In genomic region chr7:108455833-108456677, GRCh38 we compare ENCODE assay signal across 8 cellular contexts. TPM values are rescaled to one million over a fixed set of nuclear protein-coding genes. Genes with fewer than 3 reads are reported as not detected.
DNase-seq lines count a peak whose midpoint lies in the region; ATAC-seq lines count a peak whose summit lies in the region.

Gene NRCAM, minus strand, starts transcription at chr7:108456436. Its CDS starts 216,372 bp downstream, at chr7:108240064.

- peak; percentile 75 for DNase-seq in DMS153 treated with DMSO at 0.1 percent for 48 hours (lab: John Stamatoyannopoulos, UW; ENCODE audit: unreplicated experiment)
- DNase-seq in NCI-H446 treated with DMSO at 0.1 percent for 48 hours (lab: John Stamatoyannopoulos, UW), result peak; percentile 3
- DNase-seq in activated naive CD4-positive, alpha-beta T cell treated with anti-CD3 and anti-CD28 coated beads, Interleukin-2, amount 50 U/mL, for 16 hours, result peak; percentile 42
- peak; percentile 61 for DNase-seq in globus pallidus (ENCODE audit: low spot score)
- peak; percentile 67 for DNase-seq in occipital lobe (lab: John Stamatoyannopoulos, UW)

- ATAC-seq in HG02610 (IDR thresholded peaks at IDR 0.05; ENCODE audit: unreplicated experiment) (peak; percentile 40), HG03378 (IDR thresholded peaks at IDR 0.05; ENCODE audit: unreplicated experiment) (no peak), HG03469 (IDR thresholded peaks at IDR 0.05; ENCODE audit: unreplicated experiment) (no peak)

RNA-seq across cellular contexts. Expression of gene NRCAM, which starts in this region (rescaled TPM):
- total RNA-seq in occipital lobe, result 112 TPM

Comparison
In these comparisons a context has a peak if more than half of its experiments do, and no peak if none do; other contexts are left out.
1. DNase-seq: peak in every context shown above with its lines; median percentile 75 in DMS153 treated with DMSO at 0.1 percent for 48 hours; 67 in occipital lobe; 61 in globus pallidus; 42 in activated naive CD4-positive, alpha-beta T cell treated with anti-CD3 and anti-CD28 coated beads, Interleukin-2, amount 50 U/mL, for 16 hours; 3 in NCI-H446 treated with DMSO at 0.1 percent for 48 hours.